18 cellular contexts compared by ENCODE assay signal in the genomic region with DNA sequence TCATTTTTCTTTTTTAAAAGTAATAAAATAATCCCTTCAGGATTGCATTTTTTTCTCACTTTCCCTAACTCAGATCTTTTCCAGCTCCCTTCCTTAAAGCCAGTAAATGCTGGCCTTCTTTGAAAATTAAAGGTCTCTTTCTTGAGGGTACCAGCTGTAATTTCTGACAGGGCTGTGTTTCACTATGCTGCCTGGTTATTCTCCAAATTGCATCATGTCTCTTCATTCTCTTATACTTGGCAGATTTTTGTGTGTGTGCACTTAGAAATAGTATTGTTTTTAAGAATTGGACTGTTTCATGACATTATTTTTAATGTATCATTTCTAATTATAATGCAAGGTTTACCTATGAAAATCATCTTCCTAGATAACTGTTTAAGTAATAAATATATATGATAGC.
"Had no signal": no experiment of that assay in that cellular context is flagged by ENCODE, and none has a peak within 500 bp of the region (broad histone marks: within the 10 kb centered on the region; RNA-seq: fewer than 3 reads in every experiment).

No MANE protein-coding gene starts in this region.

- H3K27ac Mint-ChIP-seq: dendritic cell treated with granulocyte-macrophage colony-stimulating factor and Interleukin-4, amounts not matched to agents 40 ng/mL and 50 ng/mL, for 4 days had no signal

- H3K9me3 Mint-ChIP-seq: dendritic cell treated with granulocyte-macrophage colony-stimulating factor and Interleukin-4, amounts not matched to agents 40 ng/mL and 50 ng/mL, for 4 days; neural crest cell had no signal

- H3K4me1 Mint-ChIP-seq: neural crest cell had no signal

- H3K4me1 ChIP-seq: transverse colon had no signal

- H3K27me3 ChIP-seq: hepatocyte, spleen, stomach, transverse colon had no signal

- H3K27me3 Mint-ChIP-seq: dendritic cell treated with granulocyte-macrophage colony-stimulating factor and Interleukin-4, amounts not matched to agents 40 ng/mL and 50 ng/mL, for 4 days; naive thymus-derived CD4-positive, alpha-beta T cell had no signal

- H3K9me3 ChIP-seq: spleen, stomach, thoracic aorta, transverse colon had no signal

- ATAC-seq: naive thymus-derived CD4-positive, alpha-beta T cell; sciatic nerve had no signal

- H3K36me3 ChIP-seq: thoracic aorta had no signal

- H3K27ac ChIP-seq: hepatocyte, spleen, stomach, thoracic aorta, transverse colon had no signal

- H3K4me3 Mint-ChIP-seq: dendritic cell treated with granulocyte-macrophage colony-stimulating factor and Interleukin-4, amounts not matched to agents 40 ng/mL and 50 ng/mL, for 4 days; naive thymus-derived CD4-positive, alpha-beta T cell; neural crest cell had no signal

- DNase-seq: head of caudate nucleus; kidney glomerular epithelial cell; mammary epithelial cell; naive thymus-derived CD4-positive, alpha-beta T cell; posterior cingulate gyrus; spleen; stimulated activated CD4-positive, alpha-beta T cell treated with anti-CD3 and anti-CD28 coated beads, Interleukin-15, amount 100 ng/mL, for 24 hours; stimulated activated CD4-positive, alpha-beta T cell treated with anti-CD3 and anti-CD28 coated beads, Interleukin-1b, Interleukin-23, amount 100 ng/mL, for 48 hours; stimulated activated CD4-positive, alpha-beta T cell treated with anti-CD3 and anti-CD28 coated beads, Interleukin-4, amount 100 ng/mL, for 24 hours; stimulated activated naive CD4-positive, alpha-beta T cell; stomach; substantia nigra; transverse colon had no signal

- H3K4me2 ChIP-seq: hepatocyte had no signal

- H2AFZ ChIP-seq: hepatocyte had no signal

- H3K79me2 ChIP-seq: hepatocyte had no signal

- H3K4me3 ChIP-seq: hepatocyte, spleen, stomach, thoracic aorta, transverse colon had no signal
